ENCODE assay signal across 8 cellular contexts in the genomic region with DNA sequence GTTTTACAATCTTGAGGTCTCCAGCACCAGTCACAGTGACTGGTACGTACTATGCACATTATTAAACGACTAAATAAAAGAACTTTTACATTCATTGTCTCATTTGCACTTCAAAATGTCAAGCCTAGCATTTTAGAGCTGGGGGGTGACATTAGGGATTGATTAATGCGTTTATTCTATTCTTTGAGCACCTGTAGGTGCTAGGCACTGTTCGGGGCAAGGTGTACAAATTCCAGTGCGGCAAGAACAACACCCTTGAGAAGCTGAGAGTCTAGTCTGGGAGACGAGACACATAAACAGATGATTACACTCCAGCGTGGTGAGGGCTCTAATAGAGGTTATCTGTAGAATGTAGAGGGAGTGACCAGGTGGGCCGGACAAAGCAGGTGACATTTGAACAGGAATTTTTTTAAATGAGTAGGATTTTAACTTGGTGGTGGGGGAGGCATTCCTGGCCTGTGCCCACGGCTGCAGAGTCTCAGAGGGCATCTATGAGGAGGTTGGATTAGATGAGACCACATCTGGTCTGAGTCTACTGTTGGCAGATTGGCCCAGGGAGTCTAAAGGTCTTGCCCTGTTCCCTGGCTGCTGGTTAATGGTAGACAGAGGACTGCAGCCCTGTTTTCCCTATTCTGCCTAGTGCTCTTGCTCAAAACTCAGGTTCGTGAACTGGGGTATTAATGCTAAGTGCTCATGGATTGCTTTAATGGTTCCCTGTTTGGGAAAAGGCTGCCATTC. TPM values are rescaled to one million over a fixed set of nuclear protein-coding genes. Genes with fewer than 3 reads are reported as not detected.
DNase-seq lines count a peak whose midpoint lies in the region; ATAC-seq and TF ChIP-seq lines count a peak whose summit lies in the region.

No MANE protein-coding gene starts in this region.

- POLR2A ChIA-PET in Panc1 (lab: Charles Lee) = no interaction called here

- no peaks in the 10 kb centered on the region for H3K27me3 ChIP-seq in Panc1 (ENCODE audit: control insufficient read depth, insufficient read depth, low read length)
- H3K27me3 ChIP-seq in rectal smooth muscle tissue (ENCODE audit: control insufficient read depth, insufficient read depth, low read length) = no peaks in the 10 kb centered on the region

- DNase-seq in Panc1 (ENCODE audit: low read depth, low spot score) (no peak), epithelial cell of proximal tubule (ENCODE audit: low read depth) (no peak), NCI-H2107 treated with DMSO at 0.1 percent for 48 hours (lab: John Stamatoyannopoulos, UW; ENCODE audit: unreplicated experiment) (no peak), mesenteric fat pad (ENCODE audit: low spot score) (no peak), pons (ENCODE audit: low spot score) (no peak)

- peak overlapping the region; percentile 85 for H3K4me3 ChIP-seq in GM12875 (ENCODE audit: low read depth, low read length)
- peak overlapping the region; percentile 92 to 96 for H3K4me3 ChIP-seq in Panc1 (ENCODE audit: low read depth in 2 of 2, low read length in 2 of 2)
- H3K4me3 ChIP-seq in epithelial cell of proximal tubule (ENCODE audit: low read depth, low read length) = peak overlapping the region; percentile 90
- peak overlapping the region; percentile 85 for H3K4me3 ChIP-seq in rectal smooth muscle tissue (ENCODE audit: low read length)

- intact Hi-C loops in Panc1 (cut with micrococcal nuclease; ENCODE audit: unreplicated experiment) = no loop called here

- in situ Hi-C loops in Panc1 (cut with HindIII; ENCODE audit: low pct_unique_long_range_greater_than_20kb, low sequenced_read_pairs) = no loop called here

- H3K4me1 ChIP-seq in Panc1 (ENCODE audit: control insufficient read depth, insufficient read depth, low read length) (peaks cover 9% of the 10 kb centered on the region), rectal smooth muscle tissue (ENCODE audit: control insufficient read depth, insufficient read depth, low read length) (peaks cover 10% of the 10 kb centered on the region)

- CTCF ChIA-PET in Panc1 (lab: Charles Lee) = interaction anchor here (0.6 kb wide), 1 partner anchor 12 kb away, joined by 8 read pairs; no protein-coding TSS in a partner anchor

- BruUV-seq in Panc1 (replicated peaks; lab: Mats Ljungman, UMichigan) = TSS peak; percentile 75

- TF ChIP-seq CTCF in GM12875 (IDR thresholded peaks at IDR 0.05; ENCODE audit: borderline replicate concordance, insufficient read depth, low read depth, low read length) (no peak), Panc1 (IDR thresholded peaks at IDR 0.05) (no peak), epithelial cell of proximal tubule (conservative IDR thresholded peaks at IDR 0.05; ENCODE audit: low read depth, low read length) (no peak)

- no peak overlapping the region for H3K9ac ChIP-seq in rectal smooth muscle tissue (ENCODE audit: low read length)

- ATAC-seq in Panc1 = no peak
- no peak for ATAC-seq in HG02970 (IDR thresholded peaks at IDR 0.05; ENCODE audit: low FRiP score, unreplicated experiment)

- no peaks in the 10 kb centered on the region; the same call in 1 of the 2 replicates for H3K9me3 ChIP-seq in Panc1 (ENCODE audit: control insufficient read depth, insufficient read depth, low read depth, low read length)

- H3K27ac ChIP-seq in Panc1 (ENCODE audit: low read length) = peak overlapping the region; percentile 95
- H3K27ac ChIP-seq in rectal smooth muscle tissue (ENCODE audit: low read depth, low read length) = peak overlapping the region; percentile 88

- H3K36me3 ChIP-seq in Panc1 (ENCODE audit: control insufficient read depth, insufficient read depth, low read length) = no peaks in the 10 kb centered on the region; the same call in 1 of the 2 replicates
- no peaks in the 10 kb centered on the region for H3K36me3 ChIP-seq in rectal smooth muscle tissue (ENCODE audit: control insufficient read depth, insufficient read depth, low read length)

RNA-seq across cellular contexts. Expression of a gene that starts 1.0 kb away (rescaled TPM):
- total RNA-seq in Panc1 (2021; ENCODE audit: unreplicated experiment) = 65.9 TPM
- polyA plus RNA-seq in Panc1 (2012; ENCODE audit: insufficient read length) = 71.5 TPM
- total RNA-seq in epithelial cell of proximal tubule = 39.1 and 44.3 TPM in 2 replicates
- 292 TPM for total RNA-seq in mesenteric fat pad
